9 cellular contexts compared by ENCODE assay signal in genomic region chr5:138844812-138845513, GRCh38. TPM values are rescaled to one million over a fixed set of nuclear protein-coding genes. Genes with fewer than 3 reads are reported as not detected.
DNase-seq lines count a peak whose midpoint lies in the region; ATAC-seq, FAIRE-seq and TF ChIP-seq lines count a peak whose summit lies in the region.
"Had no signal": no experiment of that assay in that cellular context is flagged by ENCODE, and none has a peak within 500 bp of the region (broad histone marks: within the 10 kb centered on the region; RNA-seq: fewer than 3 reads in every experiment).

No MANE protein-coding gene starts in this region.

- no peak for FAIRE-seq in urothelium cell line (lab: Jason Lieb, UNC)

- no peaks in the 10 kb centered on the region for H3K27me3 ChIP-seq in left lung

- H3K36me3 ChIP-seq in left lung: no peaks in the 10 kb centered on the region

- H3K9me3 ChIP-seq in left lung: no peaks in the 10 kb centered on the region

- intact Hi-C loops in left lung (cut with DNase I): no loop called here

- ATAC-seq in left lung: peak; percentile 84
- no peak for ATAC-seq in GM21360 (IDR thresholded peaks at IDR 0.05; ENCODE audit: unreplicated experiment)
- ATAC-seq in HG02642 (IDR thresholded peaks at IDR 0.05; ENCODE audit: poor library complexity, unreplicated experiment): no peak
- ATAC-seq: activated CD8-positive, alpha-beta memory T cell treated with anti-CD3 and anti-CD28 coated beads, Interleukin-2, amount 10 ng/mL, durations not matched to agents 7 days and 5 days had no signal

- no peak for TF ChIP-seq CTCF in left lung (IDR thresholded peaks at IDR 0.05)

- peak overlapping the region; percentile 57 for H3K27ac ChIP-seq in cingulate gyrus (ENCODE audit: low read depth, low read length)
- peak overlapping the region; percentile 37 to 45 for H3K27ac ChIP-seq in left lung
- H3K27ac ChIP-seq: KMS-11 had no signal

- H3K4me1 ChIP-seq in left lung: peaks cover 24 to 34% of the 10 kb centered on the region in 2 donors

- no peak overlapping the region for H3K4me3 ChIP-seq in left lung

- DNase-seq in M059J (ENCODE audit: low read depth) (peak; percentile 83), left lung (no peak), urothelium cell line (ENCODE audit: low spot score) (peak; percentile 9)
- no peak for DNase-seq in stimulated activated CD4-positive, alpha-beta T cell treated with anti-CD3 and anti-CD28 coated beads, Interleukin-2, amount 100 ng/mL, for 24 hours
- DNase-seq: activated CD8-positive, alpha-beta memory T cell treated with anti-CD3 and anti-CD28 coated beads, Interleukin-2, amount 10 ng/mL, durations not matched to agents 7 days and 5 days had no signal

RNA-seq across cellular contexts. Expression of gene LRRTM2, which starts 30.2 kb away (rescaled TPM):
- not detected in 2 replicates for total RNA-seq in M059J (2014; rRNA removed; shearing (Covaris generic))
- total RNA-seq in left lung: under 1 TPM; 0.16 to 0.38 TPM

Comparison
In these comparisons a context has a peak if more than half of its experiments do, and no peak if none do; other contexts are left out.
1. DNase-seq: peak in M059J (single experiment) and urothelium cell line (single experiment); none in left lung (0 of 2) and stimulated activated CD4-positive, alpha-beta T cell treated with anti-CD3 and anti-CD28 coated beads, Interleukin-2, amount 100 ng/mL, for 24 hours (0 of 2).